In genomic region chr3:58463181-58463941, GRCh38 we compare ENCODE assay signal across 1 cellular context.
TF ChIP-seq lines count a peak whose summit lies in the region.

No MANE protein-coding gene starts in this region.

TF ChIP-seq in HepG2, 621 proteins besides CTCF, POLR2A, EP300 and RAD21 (continued from another document and continues in another):
- TF ChIP-seq MLXIP (CRISPR knock-in tag; IDR thresholded peaks at IDR 0.05; ENCODE audit: borderline replicate concordance) (no peak), ERF (CRISPR knock-in tag; IDR thresholded peaks at IDR 0.05) (peak; percentile 42), HNF1B (CRISPR knock-in tag; IDR thresholded peaks at IDR 0.05) (peak; percentile 56; the same call in 1 of the 2 replicates), ZNF354B (CRISPR knock-in tag; IDR thresholded peaks at IDR 0.05) (no peak), ARID3A (IDR thresholded peaks at IDR 0.05; ENCODE audit: low read depth, low read length) (no peak), ZNF441 (CRISPR knock-in tag; IDR thresholded peaks at IDR 0.05; ENCODE audit: borderline replicate concordance) (no peak), ZNF432 (CRISPR knock-in tag; IDR thresholded peaks at IDR 0.05; ENCODE audit: borderline replicate concordance) (no peak), HMG20A (CRISPR knock-in tag; IDR thresholded peaks at IDR 0.05; ENCODE audit: borderline replicate concordance) (0 out of 2 replicates have a peak, but pooled peaks have one; percentile 30), CREM (IDR thresholded peaks at IDR 0.05) (no peak), CREM (CRISPR knock-in tag; IDR thresholded peaks at IDR 0.05) (no peak), ZNF343 (CRISPR knock-in tag; IDR thresholded peaks at IDR 0.05) (no peak), ZNF567 (CRISPR knock-in tag; IDR thresholded peaks at IDR 0.05; ENCODE audit: borderline replicate concordance) (no peak), ZXDC (CRISPR knock-in tag; IDR thresholded peaks at IDR 0.05) (no peak), ZNF235 (CRISPR knock-in tag; IDR thresholded peaks at IDR 0.05; ENCODE audit: borderline replicate concordance) (no peak), ZNF510 (CRISPR knock-in tag; IDR thresholded peaks at IDR 0.05; ENCODE audit: low read depth) (no peak), KMT2A (CRISPR knock-in tag; IDR thresholded peaks at IDR 0.05) (no peak), HNRNPK (IDR thresholded peaks at IDR 0.05; ENCODE audit: low read depth, low read length, poor library complexity, severe bottlenecking) (peak; percentile 37), GATAD1 (CRISPR knock-in tag; IDR thresholded peaks at IDR 0.05) (0 out of 2 replicates have a peak, but pooled peaks have one; percentile 19), CBX1 (IDR thresholded peaks at IDR 0.05; ENCODE audit: low read depth) (no peak), GZF1 (CRISPR knock-in tag; IDR thresholded peaks at IDR 0.05) (no peak), HOXA3 (CRISPR knock-in tag; IDR thresholded peaks at IDR 0.05) (peak; percentile 18; the same call in 1 of the 2 replicates), TP53 (CRISPR knock-in tag; conservative IDR thresholded peaks at IDR 0.05) (no peak), YEATS2 (CRISPR knock-in tag; IDR thresholded peaks at IDR 0.05; ENCODE audit: borderline replicate concordance) (peak; percentile 30; the same call in 1 of the 2 replicates), TMF1 (CRISPR knock-in tag; IDR thresholded peaks at IDR 0.05; ENCODE audit: low read depth) (no peak), ZMYM4 (CRISPR knock-in tag; IDR thresholded peaks at IDR 0.05) (no peak; the same call in 1 of the 2 replicates), ZNF75D (CRISPR knock-in tag; IDR thresholded peaks at IDR 0.05; ENCODE audit: borderline replicate concordance) (no peak), ZNF12 (CRISPR knock-in tag; IDR thresholded peaks at IDR 0.05) (no peak), CC2D1A (CRISPR knock-in tag; IDR thresholded peaks at IDR 0.05) (no peak), CAMTA2 (CRISPR knock-in tag; IDR thresholded peaks at IDR 0.05; ENCODE audit: borderline replicate concordance) (no peak), IRF2 (CRISPR knock-in tag; IDR thresholded peaks at IDR 0.05) (peak; percentile 44; the same call in 1 of the 2 replicates), ZBTB2 (CRISPR knock-in tag; IDR thresholded peaks at IDR 0.05; ENCODE audit: low read depth) (no peak), PBX3 (CRISPR knock-in tag; IDR thresholded peaks at IDR 0.05; ENCODE audit: borderline replicate concordance) (no peak), GLI4 (CRISPR knock-in tag; IDR thresholded peaks at IDR 0.05; ENCODE audit: borderline replicate concordance) (peak; percentile 38; the same call in 1 of the 2 replicates), ZNF232 (CRISPR knock-in tag; IDR thresholded peaks at IDR 0.05; ENCODE audit: borderline replicate concordance) (no peak), ZNF713 (CRISPR knock-in tag; IDR thresholded peaks at IDR 0.05) (no peak)
- TF ChIP-seq, protein P1, sequence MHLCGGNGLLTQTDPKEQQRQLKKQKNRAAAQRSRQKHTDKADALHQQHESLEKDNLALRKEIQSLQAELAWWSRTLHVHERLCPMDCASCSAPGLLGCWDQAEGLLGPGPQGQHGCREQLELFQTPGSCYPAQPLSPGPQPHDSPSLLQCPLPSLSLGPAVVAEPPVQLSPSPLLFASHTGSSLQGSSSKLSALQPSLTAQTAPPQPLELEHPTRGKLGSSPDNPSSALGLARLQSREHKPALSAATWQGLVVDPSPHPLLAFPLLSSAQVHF (CRISPR knock-in tag; IDR thresholded peaks at IDR 0.05) = no peak
- TF ChIP-seq, protein P2, sequence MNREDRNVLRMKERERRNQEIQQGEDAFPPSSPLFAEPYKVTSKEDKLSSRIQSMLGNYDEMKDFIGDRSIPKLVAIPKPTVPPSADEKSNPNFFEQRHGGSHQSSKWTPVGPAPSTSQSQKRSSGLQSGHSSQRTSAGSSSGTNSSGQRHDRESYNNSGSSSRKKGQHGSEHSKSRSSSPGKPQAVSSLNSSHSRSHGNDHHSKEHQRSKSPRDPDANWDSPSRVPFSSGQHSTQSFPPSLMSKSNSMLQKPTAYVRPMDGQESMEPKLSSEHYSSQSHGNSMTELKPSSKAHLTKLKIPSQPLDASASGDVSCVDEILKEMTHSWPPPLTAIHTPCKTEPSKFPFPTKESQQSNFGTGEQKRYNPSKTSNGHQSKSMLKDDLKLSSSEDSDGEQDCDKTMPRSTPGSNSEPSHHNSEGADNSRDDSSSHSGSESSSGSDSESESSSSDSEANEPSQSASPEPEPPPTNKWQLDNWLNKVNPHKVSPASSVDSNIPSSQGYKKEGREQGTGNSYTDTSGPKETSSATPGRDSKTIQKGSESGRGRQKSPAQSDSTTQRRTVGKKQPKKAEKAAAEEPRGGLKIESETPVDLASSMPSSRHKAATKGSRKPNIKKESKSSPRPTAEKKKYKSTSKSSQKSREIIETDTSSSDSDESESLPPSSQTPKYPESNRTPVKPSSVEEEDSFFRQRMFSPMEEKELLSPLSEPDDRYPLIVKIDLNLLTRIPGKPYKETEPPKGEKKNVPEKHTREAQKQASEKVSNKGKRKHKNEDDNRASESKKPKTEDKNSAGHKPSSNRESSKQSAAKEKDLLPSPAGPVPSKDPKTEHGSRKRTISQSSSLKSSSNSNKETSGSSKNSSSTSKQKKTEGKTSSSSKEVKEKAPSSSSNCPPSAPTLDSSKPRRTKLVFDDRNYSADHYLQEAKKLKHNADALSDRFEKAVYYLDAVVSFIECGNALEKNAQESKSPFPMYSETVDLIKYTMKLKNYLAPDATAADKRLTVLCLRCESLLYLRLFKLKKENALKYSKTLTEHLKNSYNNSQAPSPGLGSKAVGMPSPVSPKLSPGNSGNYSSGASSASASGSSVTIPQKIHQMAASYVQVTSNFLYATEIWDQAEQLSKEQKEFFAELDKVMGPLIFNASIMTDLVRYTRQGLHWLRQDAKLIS (CRISPR knock-in tag; IDR thresholded peaks at IDR 0.05) = no peak
